Comparison of ENCODE assay signal across 1 cellular context in genomic region chr20:36544134-36545018, GRCh38.
TF ChIP-seq lines count a peak whose summit lies in the region.

No MANE protein-coding gene starts in this region.

TF ChIP-seq in GM23338, 12 proteins besides CTCF, POLR2A, EP300 and RAD21 (continued from another document):
- TF ChIP-seq EZH2 (IDR thresholded peaks at IDR 0.05; ENCODE audit: low read depth, unreplicated experiment): no peak
- TF ChIP-seq REST (IDR thresholded peaks at IDR 0.05; ENCODE audit: unreplicated experiment): no peak
- TF ChIP-seq JUNB (IDR thresholded peaks at IDR 0.05; ENCODE audit: unreplicated experiment): no peak
- no peak for TF ChIP-seq ZNF462 (CRISPR knock-in tag; IDR thresholded peaks at IDR 0.05)
